15 cellular contexts compared by ENCODE assay signal in genomic region chr5:107431536-107431935, GRCh38.
"Had no signal": no experiment of that assay in that cellular context is flagged by ENCODE, and none has a peak within 500 bp of the region (broad histone marks: within the 10 kb centered on the region; RNA-seq: fewer than 3 reads in every experiment).

No MANE protein-coding gene starts in this region.

- H3K36me3 ChIP-seq: lower lobe of right lung, neutrophil, right atrium auricular region had no signal

- H3K36me3 Mint-ChIP-seq: activated CD8-positive, alpha-beta memory T cell treated with anti-CD3 and anti-CD28 coated beads, Interleukin-2, amount 10 ng/mL, durations not matched to agents 7 days and 5 days; activated naive CD4-positive, alpha-beta T cell treated with anti-CD3 and anti-CD28 coated beads, Interleukin-2, amount 50 U/mL, for 72 hours; naive thymus-derived CD8-positive, alpha-beta T cell had no signal

- H3K27me3 ChIP-seq: dorsolateral prefrontal cortex, neutrophil, right atrium auricular region had no signal

- H3K27me3 Mint-ChIP-seq: activated T-cell treated with anti-CD3 and anti-CD28 coated beads, Interleukin-2, amount 50 U/mL, for 24 hours; type B pancreatic cell had no signal

- ATAC-seq: activated CD8-positive, alpha-beta memory T cell treated with anti-CD3 and anti-CD28 coated beads, Interleukin-2, amount 10 ng/mL, durations not matched to agents 7 days and 5 days; activated naive CD4-positive, alpha-beta T cell treated with anti-CD3 and anti-CD28 coated beads, Interleukin-2, amount 50 U/mL, for 72 hours; lower lobe of right lung; naive thymus-derived CD8-positive, alpha-beta T cell had no signal

- H3K9me3 Mint-ChIP-seq: activated T-cell treated with anti-CD3 and anti-CD28 coated beads, Interleukin-2, amount 50 U/mL, for 24 hours; naive thymus-derived CD8-positive, alpha-beta T cell; type B pancreatic cell had no signal

- H3K4me3 Mint-ChIP-seq: activated CD8-positive, alpha-beta memory T cell treated with anti-CD3 and anti-CD28 coated beads, Interleukin-2, amount 10 ng/mL, durations not matched to agents 7 days and 5 days; activated T-cell treated with anti-CD3 and anti-CD28 coated beads, Interleukin-2, amount 50 U/mL, for 24 hours; naive thymus-derived CD8-positive, alpha-beta T cell; type B pancreatic cell had no signal

- H3K4me1 ChIP-seq: lower lobe of right lung had no signal

- H3K27ac ChIP-seq: lower lobe of right lung, neutrophil had no signal

- DNase-seq: activated CD4-positive, alpha-beta T cell treated with anti-CD3 and anti-CD28 coated beads for 1 hour; activated CD4-positive, alpha-beta T cell treated with anti-CD3 and anti-CD28 coated beads, Interleukin-2, amount 50 U/mL, for 48 hours; activated CD8-positive, alpha-beta memory T cell treated with anti-CD3 and anti-CD28 coated beads, Interleukin-2, amount 10 ng/mL, durations not matched to agents 7 days and 5 days; activated effector memory CD4-positive, alpha-beta T cell treated with Interleukin-2 at 50 U/mL for 16 hours; activated T-cell treated with anti-CD3 and anti-CD28 coated beads, Interleukin-2, amount 50 U/mL, for 24 hours; dorsolateral prefrontal cortex; head of caudate nucleus; left cardiac atrium; lower lobe of right lung; naive thymus-derived CD8-positive, alpha-beta T cell; stimulated activated naive CD4-positive, alpha-beta T cell had no signal

- H3K4me3 ChIP-seq: dorsolateral prefrontal cortex, lower lobe of right lung, right atrium auricular region had no signal

- H3K9me3 ChIP-seq: lower lobe of right lung, neutrophil, right atrium auricular region had no signal

- H3K27ac Mint-ChIP-seq: activated CD8-positive, alpha-beta memory T cell treated with anti-CD3 and anti-CD28 coated beads, Interleukin-2, amount 10 ng/mL, durations not matched to agents 7 days and 5 days; activated naive CD4-positive, alpha-beta T cell treated with anti-CD3 and anti-CD28 coated beads, Interleukin-2, amount 50 U/mL, for 72 hours; activated T-cell treated with anti-CD3 and anti-CD28 coated beads, Interleukin-2, amount 50 U/mL, for 24 hours; naive thymus-derived CD8-positive, alpha-beta T cell; type B pancreatic cell had no signal
